Comparison of ENCODE assay signal across 12 cellular contexts in the genomic region with DNA sequence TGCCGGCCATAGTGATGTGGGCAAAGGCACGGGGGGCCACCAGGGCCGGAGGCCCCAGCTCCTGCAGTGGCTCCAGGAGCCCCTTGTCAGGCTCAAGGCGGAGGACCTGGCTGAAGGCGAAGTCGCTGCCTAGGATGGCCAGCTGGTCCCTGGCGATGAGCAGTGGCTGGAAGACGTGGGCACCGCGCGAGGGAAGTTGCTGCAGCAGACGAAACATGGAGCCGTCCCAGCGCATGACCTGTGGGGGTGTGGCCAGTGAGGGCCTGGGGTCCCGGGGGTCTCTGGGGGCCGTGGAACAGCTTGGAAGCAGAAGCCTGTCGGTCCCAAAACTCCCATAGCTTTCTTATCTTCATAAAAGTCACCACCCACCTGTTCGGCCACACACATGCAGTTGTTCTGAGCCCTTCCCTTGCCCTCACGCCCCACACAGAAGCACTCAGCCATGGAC. TPM values are rescaled to one million over a fixed set of nuclear protein-coding genes. Genes with fewer than 3 reads are reported as not detected.
A peak's percentile ranks its signal among the peaks of the same experiment; 100 is the strongest.
DNase-seq lines count a peak whose midpoint lies in the region; ATAC-seq and TF ChIP-seq lines count a peak whose summit lies in the region.
"Had no signal": no experiment of that assay in that cellular context is flagged by ENCODE, and none has a peak within 500 bp of the region (broad histone marks: within the 10 kb centered on the region; RNA-seq: fewer than 3 reads in every experiment).

No MANE protein-coding gene starts in this region.

- H3K36me3 ChIP-seq in naive thymus-derived CD4-positive, alpha-beta T cell (ENCODE audit: control insufficient read depth in 2 of 3, insufficient read depth in 3 of 3, low read length in 3 of 3): no peaks in the 10 kb centered on the region
- H3K36me3 ChIP-seq in tibial artery: peaks cover 0 to 5% (median 0%) of the 10 kb centered on the region in 3 donors

- peaks cover 13% of the 10 kb centered on the region for H3K4me1 Mint-ChIP-seq in activated naive CD4-positive, alpha-beta T cell treated with anti-CD3 and anti-CD28 coated beads, Interleukin-2, amount 50 U/mL, for 24 hours
- H3K4me1 Mint-ChIP-seq in activated naive CD4-positive, alpha-beta T cell treated with anti-CD3 and anti-CD28 coated beads for 36 hours (ENCODE audit: low read depth): peaks cover 13% of the 10 kb centered on the region
- peaks cover 12 to 17% (median 14%) of the 10 kb centered on the region in 7 donors for H3K4me1 Mint-ChIP-seq in naive thymus-derived CD4-positive, alpha-beta T cell

- POLR2A ChIA-PET in naive thymus-derived CD4-positive, alpha-beta T cell (lab: Charles Lee): interaction anchor here (0.5 to 1.3 kb wide), 8 partner anchors 9 to 131 kb away, joined by 3 to 12 read pairs (median 4); partner anchors contain the start of gene FXYD5

- no peak overlapping the region for H3K4me3 ChIP-seq in naive thymus-derived CD4-positive, alpha-beta T cell (ENCODE audit: low read length)
- H3K4me3 ChIP-seq in tibial artery: no peak overlapping the region

- intact Hi-C loops in activated naive CD4-positive, alpha-beta T cell treated with anti-CD3 and anti-CD28 coated beads for 36 hours (cut with micrococcal nuclease): no loop called here
- intact Hi-C loops in naive thymus-derived CD4-positive, alpha-beta T cell (cut with micrococcal nuclease): no loop called here
- intact Hi-C loops in tibial artery (cut with DNase I; ENCODE audit: low total_unique reads): loop anchor here (10.0 kb wide), 1 partner anchor 590 kb away; the partner anchor contains the start of gene KMT2B

- no peak for ATAC-seq in naive thymus-derived CD4-positive, alpha-beta T cell
- no peak for ATAC-seq in HG03045 (IDR thresholded peaks at IDR 0.05; ENCODE audit: unreplicated experiment)
- no peak for ATAC-seq in HG03342 (IDR thresholded peaks at IDR 0.05; ENCODE audit: unreplicated experiment)

- H3K4me1 ChIP-seq in naive thymus-derived CD4-positive, alpha-beta T cell (ENCODE audit: control insufficient read depth in 2 of 2, insufficient read depth in 2 of 2, low read length in 2 of 2): peaks cover 3 to 11% of the 10 kb centered on the region in 2 donors
- peaks cover 14 to 59% (median 33%) of the 10 kb centered on the region in 4 donors for H3K4me1 ChIP-seq in tibial artery

- CTCF ChIA-PET in activated naive CD4-positive, alpha-beta T cell treated with anti-CD3 and anti-CD28 coated beads for 36 hours (lab: Charles Lee): interaction anchor here (1.0 to 1.8 kb wide), 4 partner anchors 11 to 153 kb away, joined by 3 to 10 read pairs (median 6); no protein-coding TSS in a partner anchor
- CTCF ChIA-PET in naive thymus-derived CD4-positive, alpha-beta T cell (lab: Charles Lee): interaction anchor here (1.1 to 1.8 kb wide), 3 partner anchors 17 to 92 kb away, joined by 3 to 8 read pairs (median 5); partner anchors contain the start of gene FXYD7

- H3K9me3 ChIP-seq in naive thymus-derived CD4-positive, alpha-beta T cell (ENCODE audit: control insufficient read depth in 2 of 3, low read length in 3 of 3): no peaks in the 10 kb centered on the region
- no peaks in the 10 kb centered on the region for H3K9me3 ChIP-seq in tibial artery

- no peak for DNase-seq in activated naive CD4-positive, alpha-beta T cell treated with anti-CD3 and anti-CD28 coated beads for 36 hours
- no peak for DNase-seq in naive thymus-derived CD4-positive, alpha-beta T cell
- no peak for DNase-seq in tibial artery
- DNase-seq in DMS79 (lab: John Stamatoyannopoulos, UW): no peak
- DNase-seq: activated gamma-delta T cell treated with Interleukin-2 at 50 U/mL for 16 hours, NCI-H1092 treated with DMSO at 0.1 percent for 48 hours, T-helper 9 cell had no signal

- H3K27ac ChIP-seq in angular gyrus (ENCODE audit: low read depth, low read length): peak overlapping the region; percentile 99
- H3K27ac ChIP-seq in naive thymus-derived CD4-positive, alpha-beta T cell (ENCODE audit: low read depth, low read length): no peak overlapping the region
- peak overlapping the region; percentile 90 to 95 for H3K27ac ChIP-seq in tibial artery

- no peaks in the 10 kb centered on the region for H3K36me3 Mint-ChIP-seq in activated naive CD4-positive, alpha-beta T cell treated with anti-CD3 and anti-CD28 coated beads, Interleukin-2, amount 50 U/mL, for 24 hours
- H3K36me3 Mint-ChIP-seq in activated naive CD4-positive, alpha-beta T cell treated with anti-CD3 and anti-CD28 coated beads for 36 hours (ENCODE audit: low read depth): no peaks in the 10 kb centered on the region
- H3K36me3 Mint-ChIP-seq in naive thymus-derived CD4-positive, alpha-beta T cell: no peaks in the 10 kb centered on the region

- peak overlapping the region; percentile 26 for H3K4me3 Mint-ChIP-seq in activated naive CD4-positive, alpha-beta T cell treated with anti-CD3 and anti-CD28 coated beads, Interleukin-2, amount 50 U/mL, for 24 hours
- H3K4me3 Mint-ChIP-seq in activated naive CD4-positive, alpha-beta T cell treated with anti-CD3 and anti-CD28 coated beads for 36 hours: no peak overlapping the region
- H3K4me3 Mint-ChIP-seq in naive thymus-derived CD4-positive, alpha-beta T cell: peak overlapping the region in 6 of 10 donors; percentile 10 to 36 (median 27)

- no peaks in the 10 kb centered on the region for H3K9me3 Mint-ChIP-seq in activated naive CD4-positive, alpha-beta T cell treated with anti-CD3 and anti-CD28 coated beads, Interleukin-2, amount 50 U/mL, for 24 hours
- no peaks in the 10 kb centered on the region for H3K9me3 Mint-ChIP-seq in activated naive CD4-positive, alpha-beta T cell treated with anti-CD3 and anti-CD28 coated beads for 36 hours
- H3K9me3 Mint-ChIP-seq in naive thymus-derived CD4-positive, alpha-beta T cell: peaks cover 0 to 3% (median 0%) of the 10 kb centered on the region in 11 donors
- H3K9me3 Mint-ChIP-seq: central memory CD8-positive, alpha-beta T cell had no signal

- no peaks in the 10 kb centered on the region for H3K27me3 Mint-ChIP-seq in activated naive CD4-positive, alpha-beta T cell treated with anti-CD3 and anti-CD28 coated beads, Interleukin-2, amount 50 U/mL, for 24 hours
- H3K27me3 Mint-ChIP-seq in activated naive CD4-positive, alpha-beta T cell treated with anti-CD3 and anti-CD28 coated beads for 36 hours (ENCODE audit: low read depth): no peaks in the 10 kb centered on the region
- no peaks in the 10 kb centered on the region for H3K27me3 Mint-ChIP-seq in naive thymus-derived CD4-positive, alpha-beta T cell
- H3K27me3 Mint-ChIP-seq: central memory CD8-positive, alpha-beta T cell had no signal

- no peak for TF ChIP-seq CTCF in tibial artery (IDR thresholded peaks at IDR 0.05)

- peak overlapping the region; percentile 70 for H3K27ac Mint-ChIP-seq in activated naive CD4-positive, alpha-beta T cell treated with anti-CD3 and anti-CD28 coated beads, Interleukin-2, amount 50 U/mL, for 24 hours
- no peak overlapping the region for H3K27ac Mint-ChIP-seq in activated naive CD4-positive, alpha-beta T cell treated with anti-CD3 and anti-CD28 coated beads for 36 hours
- no peak overlapping the region for H3K27ac Mint-ChIP-seq in naive thymus-derived CD4-positive, alpha-beta T cell

- no peaks in the 10 kb centered on the region for H3K27me3 ChIP-seq in naive thymus-derived CD4-positive, alpha-beta T cell (ENCODE audit: control insufficient read depth in 2 of 2, insufficient read depth in 2 of 2, low read length in 2 of 2)
- H3K27me3 ChIP-seq in tibial artery: no peaks in the 10 kb centered on the region

RNA-seq across cellular contexts. Expression of gene LGI4, which starts 9.6 kb away (rescaled TPM):
- total RNA-seq in activated naive CD4-positive, alpha-beta T cell treated with anti-CD3 and anti-CD28 coated beads for 36 hours: 1 to 10 TPM; 1.1 to 1.7 TPM
- total RNA-seq in naive thymus-derived CD4-positive, alpha-beta T cell: 1 to 10 TPM in 1 of 5 experiments, under 1 TPM in 4; 0.19 to 1.6 (median 0.51) TPM
- not detected for polyA plus RNA-seq in naive thymus-derived CD4-positive, alpha-beta T cell

RNA-seq across cellular contexts. Expression of gene FXYD3, which starts 9.7 kb away (rescaled TPM):
- not detected for total RNA-seq in activated naive CD4-positive, alpha-beta T cell treated with anti-CD3 and anti-CD28 coated beads for 36 hours
- total RNA-seq in naive thymus-derived CD4-positive, alpha-beta T cell: not detected
- not detected for polyA plus RNA-seq in naive thymus-derived CD4-positive, alpha-beta T cell

RNA-seq across cellular contexts. Expression of gene FXYD1, which starts 13.3 kb away (rescaled TPM):
- 1 to 10 TPM; 3.3 to 3.4 TPM for total RNA-seq in activated naive CD4-positive, alpha-beta T cell treated with anti-CD3 and anti-CD28 coated beads for 36 hours
- total RNA-seq in naive thymus-derived CD4-positive, alpha-beta T cell: 1 to 10 TPM in 1 of 5 experiments, under 1 TPM in 2, not detected in 2; 0.46 to 1.2 (median 0.78) TPM
- under 1 TPM in 1 of 2 donors, not detected in 1; 0.91 TPM for polyA plus RNA-seq in naive thymus-derived CD4-positive, alpha-beta T cell

RNA-seq across cellular contexts. Expression of gene FXYD7, which starts 17.8 kb away (rescaled TPM):
- 1 to 10 TPM in 1 of 2 experiments, under 1 TPM in 1; 0.54 to 1.2 TPM for total RNA-seq in activated naive CD4-positive, alpha-beta T cell treated with anti-CD3 and anti-CD28 coated beads for 36 hours
- 10 to 100 TPM in 1 of 5 experiments, 1 to 10 TPM in 4; 1.8 to 13.2 (median 3.5) TPM for total RNA-seq in naive thymus-derived CD4-positive, alpha-beta T cell
- 1 to 10 TPM; 2.1 to 2.6 TPM for polyA plus RNA-seq in naive thymus-derived CD4-positive, alpha-beta T cell

RNA-seq across cellular contexts. Expression of gene FXYD5, which starts 29.2 kb away (rescaled TPM):
- total RNA-seq in activated naive CD4-positive, alpha-beta T cell treated with anti-CD3 and anti-CD28 coated beads for 36 hours: 100 to 1,000 TPM; 289 to 294 TPM
- 100 to 1,000 TPM; 362 to 458 (median 387) TPM for total RNA-seq in naive thymus-derived CD4-positive, alpha-beta T cell
- 100 to 1,000 TPM; 464 to 575 TPM for polyA plus RNA-seq in naive thymus-derived CD4-positive, alpha-beta T cell
